Comparison of ENCODE assay signal across 11 cellular contexts in the genomic region with DNA sequence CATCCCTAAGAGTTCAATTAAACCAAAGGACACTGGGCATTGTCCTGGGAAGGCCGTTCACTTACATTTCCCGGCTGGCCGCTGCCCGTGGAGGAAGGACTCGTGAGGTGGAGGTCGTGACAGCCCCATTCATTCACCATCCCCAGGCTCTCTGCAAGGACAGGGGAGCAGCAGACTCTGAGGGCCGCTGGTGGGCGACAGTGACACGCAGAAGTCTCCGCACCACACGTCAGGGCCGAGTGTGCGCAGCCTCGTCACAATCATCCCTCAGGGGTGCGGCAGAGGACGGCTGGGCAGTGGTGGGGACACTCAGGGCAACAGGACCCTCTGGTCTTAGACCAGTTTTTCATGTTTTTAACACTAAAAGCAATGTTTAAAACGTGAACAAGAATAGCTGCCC. TPM values are rescaled to one million over a fixed set of nuclear protein-coding genes. Genes with fewer than 3 reads are reported as not detected.
"Had no signal": no experiment of that assay in that cellular context is flagged by ENCODE, and none has a peak within 500 bp of the region (broad histone marks: within the 10 kb centered on the region; RNA-seq: fewer than 3 reads in every experiment).

No MANE protein-coding gene starts in this region.

- H3K9me3 Mint-ChIP-seq: IgD-negative memory B cell had no signal

- H3K9me3 ChIP-seq: HAP-1 had no signal

- H3K4me3 Mint-ChIP-seq: IgD-negative memory B cell had no signal

- H3K27ac Mint-ChIP-seq: IgD-negative memory B cell had no signal

- H3K36me3 ChIP-seq: HAP-1 had no signal

- H3K36me3 Mint-ChIP-seq: IgD-negative memory B cell had no signal

- H3K4me1 ChIP-seq: HAP-1 had no signal

- H3K4me1 Mint-ChIP-seq: IgD-negative memory B cell had no signal

- FAIRE-seq: HepG2 had no signal

- H3K27me3 Mint-ChIP-seq: IgD-negative memory B cell had no signal

- DNase-seq: GM23248, GOT3, H7, KG1 had no signal

- ATAC-seq: HCT116, HepG2 had no signal

- H2AFZ ChIP-seq: GM23248 had no signal

- H3K4me3 ChIP-seq: GM23248, HAP-1 had no signal

- H3K9ac ChIP-seq: GM23248 had no signal

- H3K27ac ChIP-seq: GM23248, HL-60 had no signal

RNA-seq across cellular contexts. Expression of gene PERCC1, which starts 38.1 kb away (rescaled TPM):
- total RNA-seq: GM23248, H4, H7, HT1080 had no signal
- polyA plus RNA-seq: GM23248, HepG2, IgD-negative memory B cell had no signal
